In genomic region chr14:99966912-99967311, GRCh38 we compare ENCODE assay signal across 24 cellular contexts.
"Had no signal": no experiment of that assay in that cellular context is flagged by ENCODE, and none has a peak within 500 bp of the region (broad histone marks: within the 10 kb centered on the region; RNA-seq: fewer than 3 reads in every experiment).

No MANE protein-coding gene starts in this region.

- H3K4me1 Mint-ChIP-seq: stimulated activated effector memory CD8-positive, alpha-beta T cell treated with anti-CD3 and anti-CD28 coated beads, Interleukin-12 subunit alpha, Interleukin-12 subunit beta, amount 100 ng/mL, for 72 hours had no signal

- H3K36me3 ChIP-seq: breast epithelium, esophagus squamous epithelium, upper lobe of left lung had no signal

- H3K4me1 ChIP-seq: breast epithelium had no signal

- H3K27me3 ChIP-seq: breast epithelium, upper lobe of left lung had no signal

- H3K9me3 Mint-ChIP-seq: activated CD8-positive, alpha-beta T cell treated with anti-CD3 and anti-CD28 coated beads for 36 hours; activated naive CD4-positive, alpha-beta T cell treated with anti-CD3 and anti-CD28 coated beads, Interleukin-2, amount 50 U/mL, for 72 hours; activated T-cell treated with anti-CD3 and anti-CD28 coated beads, Interleukin-2, amount 50 U/mL, for 72 hours; neural crest cell; stimulated activated effector memory CD8-positive, alpha-beta T cell treated with anti-CD3 and anti-CD28 coated beads, Interleukin-12 subunit alpha, Interleukin-12 subunit beta, amount 100 ng/mL, for 72 hours; stimulated activated naive CD8-positive, alpha-beta T cell treated with anti-CD3 and anti-CD28 coated beads, Interleukin-15, Interleukin-2, amounts not matched to agents 100 ng/mL and 50 ng/mL, for 24 hours; WTC11 had no signal

- H3K27ac ChIP-seq: breast epithelium, epithelial cell of prostate, esophagus squamous epithelium, skin epidermis, upper lobe of left lung had no signal

- H3K36me3 Mint-ChIP-seq: stimulated activated effector memory CD8-positive, alpha-beta T cell treated with anti-CD3 and anti-CD28 coated beads, Interleukin-12 subunit alpha, Interleukin-12 subunit beta, amount 100 ng/mL, for 72 hours had no signal

- H3K4me3 Mint-ChIP-seq: activated CD4-positive, alpha-beta T cell treated with anti-CD3 and anti-CD28 coated beads, Interleukin-2, amount 10 ng/mL, durations not matched to agents 7 days and 5 days; activated CD8-positive, alpha-beta T cell treated with anti-CD3 and anti-CD28 coated beads for 36 hours; activated T-cell treated with anti-CD3 and anti-CD28 coated beads, Interleukin-2, amount 50 U/mL, for 72 hours; neural crest cell; stimulated activated effector memory CD8-positive, alpha-beta T cell treated with anti-CD3 and anti-CD28 coated beads, Interleukin-12 subunit alpha, Interleukin-12 subunit beta, amount 100 ng/mL, for 72 hours; stimulated activated naive CD8-positive, alpha-beta T cell treated with anti-CD3 and anti-CD28 coated beads, Interleukin-15, Interleukin-2, amounts not matched to agents 100 ng/mL and 50 ng/mL, for 24 hours; WTC11 had no signal

- H3K4me3 ChIP-seq: breast epithelium, esophagus squamous epithelium, skin epidermis, upper lobe of left lung had no signal

- H3K27ac Mint-ChIP-seq: activated CD4-positive, alpha-beta T cell treated with anti-CD3 and anti-CD28 coated beads, Interleukin-2, amount 10 ng/mL, durations not matched to agents 7 days and 5 days; activated CD8-positive, alpha-beta T cell treated with anti-CD3 and anti-CD28 coated beads for 36 hours; activated naive CD4-positive, alpha-beta T cell treated with anti-CD3 and anti-CD28 coated beads, Interleukin-2, amount 50 U/mL, for 72 hours; activated T-cell treated with anti-CD3 and anti-CD28 coated beads, Interleukin-2, amount 50 U/mL, for 72 hours; stimulated activated naive CD8-positive, alpha-beta T cell treated with anti-CD3 and anti-CD28 coated beads, Interleukin-15, Interleukin-2, amounts not matched to agents 100 ng/mL and 50 ng/mL, for 24 hours; WTC11 had no signal

- DNase-seq: activated CD4-positive, alpha-beta T cell treated with anti-CD3 and anti-CD28 coated beads for 1 hour; activated CD4-positive, alpha-beta T cell treated with anti-CD3 and anti-CD28 coated beads, Interleukin-2, amount 10 ng/mL, durations not matched to agents 7 days and 5 days; activated CD8-positive, alpha-beta T cell treated with anti-CD3 and anti-CD28 coated beads for 36 hours; activated naive CD4-positive, alpha-beta T cell; activated T-cell treated with anti-CD3 and anti-CD28 coated beads, Interleukin-2, amount 50 U/mL, for 72 hours; central memory CD4-positive, alpha-beta T cell; dermis blood vessel endothelial cell; effector CD4-positive, alpha-beta T cell; esophagus squamous epithelium; foreskin melanocyte; left ventricle myocardium superior; stimulated activated CD4-positive, alpha-beta T cell treated with anti-CD3 and anti-CD28 coated beads, Interleukin-12 subunit alpha, Interleukin-12 subunit beta, amount 100 ng/mL, for 4 hours; stimulated activated CD4-positive, alpha-beta T cell treated with anti-CD3 and anti-CD28 coated beads, Interleukin-4, amount 100 ng/mL, for 24 hours; T-helper 2 cell had no signal

- ATAC-seq: activated CD8-positive, alpha-beta T cell treated with anti-CD3 and anti-CD28 coated beads for 36 hours; activated naive CD4-positive, alpha-beta T cell treated with anti-CD3 and anti-CD28 coated beads, Interleukin-2, amount 50 U/mL, for 72 hours; activated T-cell treated with anti-CD3 and anti-CD28 coated beads, Interleukin-2, amount 50 U/mL, for 72 hours; left ventricle myocardium superior; right cardiac atrium; stimulated activated effector memory CD8-positive, alpha-beta T cell treated with anti-CD3 and anti-CD28 coated beads, Interleukin-12 subunit alpha, Interleukin-12 subunit beta, amount 100 ng/mL, for 72 hours; WTC11 had no signal

- H3K9me3 ChIP-seq: breast epithelium, esophagus squamous epithelium, upper lobe of left lung had no signal
